Comparison of ENCODE assay signal across 8 cellular contexts in the genomic region with DNA sequence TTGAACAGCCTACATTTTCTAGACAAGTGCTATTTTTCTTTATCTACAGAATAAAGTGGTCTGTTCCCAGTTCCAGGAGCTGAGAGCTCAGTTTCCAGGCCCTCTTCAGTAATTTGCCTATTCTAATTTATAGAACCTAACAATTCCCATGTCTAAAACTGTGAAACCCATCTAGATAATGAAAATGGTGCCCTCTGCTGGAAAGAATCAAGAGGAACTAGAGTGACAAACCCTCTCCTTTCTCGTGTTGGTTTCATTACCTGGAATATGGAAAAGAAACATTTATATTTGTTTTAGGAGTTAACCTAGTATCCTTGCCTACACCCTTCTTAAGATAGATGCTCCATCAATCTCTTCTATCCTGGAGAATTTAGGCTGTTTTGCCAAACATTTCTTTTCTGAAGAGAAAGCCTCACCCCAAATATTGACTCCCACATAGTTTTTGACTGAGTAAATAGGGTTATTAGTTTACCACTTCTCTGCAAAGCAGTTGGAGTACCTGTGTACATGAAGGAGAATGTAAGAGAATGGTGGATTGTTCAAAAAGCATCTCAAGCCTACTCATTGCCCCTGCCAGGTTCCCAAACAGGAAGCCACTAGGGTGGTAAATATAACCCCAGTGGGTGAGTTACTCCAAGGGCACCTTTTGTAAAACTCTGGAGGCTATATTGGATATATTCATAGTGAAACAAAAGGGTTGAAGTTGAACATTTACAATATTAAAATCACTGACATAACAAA.
DNase-seq lines count a peak whose midpoint lies in the region; FAIRE-seq and TF ChIP-seq lines count a peak whose summit lies in the region.

No MANE protein-coding gene starts in this region.

- DNase-seq in ACHN (peak; percentile 63), HL-60 (ENCODE audit: low read depth in 1 of 2, low spot score in 1 of 2) (peak; percentile 4 to 25), NCI-H748 (lab: John Stamatoyannopoulos, UW; ENCODE audit: unreplicated experiment) (peak; percentile 72), T47D (ENCODE audit: low read depth in 1 of 2, low spot score in 1 of 2) (peak; percentile 50 to 71), tibial nerve (ENCODE audit: low spot score in 2 of 2) (peak in 1 of 2 donors; percentile 70)
- no peak for DNase-seq in activated T-helper 2 cell treated with anti-CD3 and anti-CD28 coated beads, Interferon-gamma antibody, Interleukin-2, Interleukin-4, amounts not matched to agents 10 μg/mL and 5 μg/mL and 100 μg/mL, durations not matched to agents 14 hours and 24 hours and 36 hours (ENCODE audit: low spot score)

- H3K4me1 ChIP-seq in tibial nerve: peaks cover 0 to 27% (median 0%) of the 10 kb centered on the region in 4 donors

- TF ChIP-seq EP300 in tibial nerve (IDR thresholded peaks at IDR 0.05): no peak

- H3K9me3 Mint-ChIP-seq in activated T-helper 2 cell treated with anti-CD3 and anti-CD28 coated beads, Interferon-gamma antibody, Interleukin-2, Interleukin-4, amounts not matched to agents 10 μg/mL and 5 μg/mL and 100 μg/mL, durations not matched to agents 14 hours and 24 hours and 36 hours: no peaks in the 10 kb centered on the region

- FAIRE-seq in islet of Langerhans (lab: Jason Lieb, UNC): peak; percentile 99

- H3K9me3 ChIP-seq in tibial nerve: no peaks in the 10 kb centered on the region

- no peaks in the 10 kb centered on the region for H3K27me3 Mint-ChIP-seq in activated T-helper 2 cell treated with anti-CD3 and anti-CD28 coated beads, Interferon-gamma antibody, Interleukin-2, Interleukin-4, amounts not matched to agents 10 μg/mL and 5 μg/mL and 100 μg/mL, durations not matched to agents 14 hours and 24 hours and 36 hours (ENCODE audit: low read depth)

- H3K4me3 ChIP-seq in HL-60 (replicated peaks; ENCODE audit: insufficient read depth, low read length) (no peak overlapping the region), tibial nerve (no peak overlapping the region)

- no peaks in the 10 kb centered on the region for H3K36me3 ChIP-seq in tibial nerve

- TF ChIP-seq POLR2A in tibial nerve (IDR thresholded peaks at IDR 0.05): no peak

- no peaks in the 10 kb centered on the region for H3K36me3 Mint-ChIP-seq in activated T-helper 2 cell treated with anti-CD3 and anti-CD28 coated beads, Interferon-gamma antibody, Interleukin-2, Interleukin-4, amounts not matched to agents 10 μg/mL and 5 μg/mL and 100 μg/mL, durations not matched to agents 14 hours and 24 hours and 36 hours (ENCODE audit: low read depth)

- 0 to 3% methylated on average over 1 of the region's 1 CpG for WGBS in tibial nerve, 2 donors

- in situ Hi-C loops in ACHN (cut with HindIII; ENCODE audit: low pct_ligation_motif_present, low pct_unique_long_range_greater_than_20kb, low sequenced_read_pairs): no loop called here
- in situ Hi-C loops in T47D (cut with HindIII; ENCODE audit: low pct_unique_long_range_greater_than_20kb, low sequenced_read_pairs): no loop called here

- TF ChIP-seq CTCF in GM12873 (IDR thresholded peaks at IDR 0.05; ENCODE audit: insufficient read depth, low read depth, low read length, missing control alignments) (peak; percentile 56), HL-60 (IDR thresholded peaks at IDR 0.05; ENCODE audit: insufficient read depth, low read length) (no peak), tibial nerve (IDR thresholded peaks at IDR 0.05) (peak; percentile 59 to 72 (median 63))

- H3K27me3 ChIP-seq in HL-60 (ENCODE audit: insufficient read depth, poor library complexity, severe bottlenecking) (no peaks in the 10 kb centered on the region), tibial nerve (no peaks in the 10 kb centered on the region)

- H3K27ac Mint-ChIP-seq in activated T-helper 2 cell treated with anti-CD3 and anti-CD28 coated beads, Interferon-gamma antibody, Interleukin-2, Interleukin-4, amounts not matched to agents 10 μg/mL and 5 μg/mL and 100 μg/mL, durations not matched to agents 14 hours and 24 hours and 36 hours: no peak overlapping the region

- intact Hi-C loops in activated T-helper 2 cell treated with anti-CD3 and anti-CD28 coated beads, Interferon-gamma antibody, Interleukin-2, Interleukin-4, amounts not matched to agents 10 μg/mL and 5 μg/mL and 100 μg/mL, durations not matched to agents 14 hours and 24 hours and 36 hours (cut with micrococcal nuclease): loop anchor here (5.0 kb wide), 3 partner anchors 321 to 436 kb away; no protein-coding TSS in a partner anchor

- H3K27ac ChIP-seq in HL-60 (replicated peaks): no peak overlapping the region
- H3K27ac ChIP-seq in tibial nerve: peak overlapping the region in 1 of 4 donors; percentile 36

- H3K4me3 Mint-ChIP-seq in activated T-helper 2 cell treated with anti-CD3 and anti-CD28 coated beads, Interferon-gamma antibody, Interleukin-2, Interleukin-4, amounts not matched to agents 10 μg/mL and 5 μg/mL and 100 μg/mL, durations not matched to agents 14 hours and 24 hours and 36 hours (ENCODE audit: low read depth): no peak overlapping the region

- peaks cover 3% of the 10 kb centered on the region for H3K4me1 Mint-ChIP-seq in activated T-helper 2 cell treated with anti-CD3 and anti-CD28 coated beads, Interferon-gamma antibody, Interleukin-2, Interleukin-4, amounts not matched to agents 10 μg/mL and 5 μg/mL and 100 μg/mL, durations not matched to agents 14 hours and 24 hours and 36 hours (ENCODE audit: low read depth)
